Comparison of ENCODE assay signal across 8 cellular contexts in the genomic region with DNA sequence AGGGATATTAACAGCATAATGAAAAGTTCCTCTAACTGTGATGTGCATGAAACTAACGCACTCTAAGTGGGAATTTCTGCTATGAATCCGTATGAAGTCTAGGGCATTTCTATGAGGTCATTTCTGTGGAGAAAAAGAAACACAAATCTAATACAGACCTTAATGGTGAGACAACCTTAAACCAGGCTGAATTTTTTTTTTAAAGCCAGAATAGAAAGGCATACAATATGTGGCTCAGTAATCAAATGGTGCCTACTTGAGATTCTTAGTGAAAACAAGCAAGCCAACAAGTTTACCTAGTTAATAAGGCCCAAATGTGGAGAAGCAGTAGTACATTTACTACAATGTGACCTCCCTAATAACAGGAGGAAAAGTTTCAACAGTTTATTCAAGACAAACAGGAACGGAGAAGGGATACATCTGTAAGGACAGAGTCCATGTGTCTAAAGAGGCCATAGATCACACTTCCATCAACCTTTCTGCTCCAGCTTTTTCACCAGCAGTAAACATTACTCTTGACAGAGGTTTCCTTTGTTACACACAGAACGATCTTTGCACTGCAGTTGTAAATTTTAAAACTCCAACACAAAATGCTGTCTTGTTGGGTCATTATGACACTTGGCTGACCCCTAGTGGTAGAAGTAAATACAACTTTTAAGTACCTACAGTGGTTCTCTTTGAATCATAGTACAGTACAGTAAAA. TPM values are rescaled to one million over a fixed set of nuclear protein-coding genes. Genes with fewer than 3 reads are reported as not detected.
A peak's percentile ranks its signal among the peaks of the same experiment; 100 is the strongest.
DNase-seq lines count a peak whose midpoint lies in the region; ATAC-seq and TF ChIP-seq lines count a peak whose summit lies in the region.

No MANE protein-coding gene starts in this region.

- H3K4me3 ChIP-seq in Jurkat, Clone E6-1 (ENCODE audit: low read length), result no peak overlapping the region
- H3K4me3 ChIP-seq in coronary artery (no peak overlapping the region), right lobe of liver (no peak overlapping the region), transverse colon (no peak overlapping the region)

- ATAC-seq in activated CD8-positive, alpha-beta memory T cell treated with anti-CD3 and anti-CD28 coated beads, Interleukin-2, amount 10 ng/mL, durations not matched to agents 7 days and 5 days, result peak; percentile 89
- ATAC-seq in GM21825 (IDR thresholded peaks at IDR 0.05; ENCODE audit: unreplicated experiment) (peak; percentile 86), right lobe of liver (peak; percentile 98 to 99 (median 99))

- intact Hi-C loops in right lobe of liver (cut with DNase I) (loop anchor here in 1 of 2 donors (5.0 kb wide), 1 partner anchor 225 kb away; no protein-coding TSS in a partner anchor), transverse colon (cut with DNase I; ENCODE audit: low total_unique reads) (loop anchor here (2.0 kb wide), 1 partner anchor 225 kb away; no protein-coding TSS in a partner anchor)

- WGBS in right lobe of liver (ENCODE audit: insufficient coverage, low coverage, low lambda C conversion rate, missing lambda C conversion rate), result 37% methylated on average over 4 of the region's 4 CpGs
- 42 to 44% methylated on average over 4 of the region's 4 CpGs for WGBS in transverse colon (ENCODE audit: low coverage in 1 of 2), 2 donors

- H3K27ac ChIP-seq in coronary artery (no peak overlapping the region), right lobe of liver (peak overlapping the region in 2 of 3 donors; percentile 31 to 44), transverse colon (peak overlapping the region; percentile 56 to 72 (median 68))

- peaks cover 5% of the 10 kb centered on the region for H3K4me1 Mint-ChIP-seq in activated CD8-positive, alpha-beta memory T cell treated with anti-CD3 and anti-CD28 coated beads, Interleukin-2, amount 10 ng/mL, durations not matched to agents 7 days and 5 days

- H3K9me3 Mint-ChIP-seq in activated CD8-positive, alpha-beta memory T cell treated with anti-CD3 and anti-CD28 coated beads, Interleukin-2, amount 10 ng/mL, durations not matched to agents 7 days and 5 days (ENCODE audit: low read depth), result no peaks in the 10 kb centered on the region

- H3K27ac Mint-ChIP-seq in activated CD8-positive, alpha-beta memory T cell treated with anti-CD3 and anti-CD28 coated beads, Interleukin-2, amount 10 ng/mL, durations not matched to agents 7 days and 5 days, result no peak overlapping the region

- no peak for TF ChIP-seq EP300 in transverse colon (IDR thresholded peaks at IDR 0.05; ENCODE audit: low read depth)

- H3K4me1 ChIP-seq in right lobe of liver (peaks cover 0 to 14% (median 0%) of the 10 kb centered on the region in 4 donors), transverse colon (peaks cover 0 to 21% (median 8%) of the 10 kb centered on the region in 4 donors)

- CTCF ChIA-PET in activated CD8-positive, alpha-beta memory T cell treated with anti-CD3 and anti-CD28 coated beads, Interleukin-2, amount 10 ng/mL, durations not matched to agents 7 days and 5 days (lab: Charles Lee), result interaction anchor here (0.5 to 8.2 kb wide), 8 partner anchors 10 to 227 kb away, joined by 3 to 104 read pairs (median 3); a partner anchor contains a TSS

- no peaks in the 10 kb centered on the region for H3K9me3 ChIP-seq in right lobe of liver
- no peaks in the 10 kb centered on the region for H3K9me3 ChIP-seq in transverse colon

- H3K27me3 ChIP-seq in right lobe of liver (no peaks in the 10 kb centered on the region), transverse colon (no peaks in the 10 kb centered on the region)

- H3K36me3 ChIP-seq in right lobe of liver (no peaks in the 10 kb centered on the region), transverse colon (no peaks in the 10 kb centered on the region)

- peak; percentile 64 for TF ChIP-seq CTCF in coronary artery (IDR thresholded peaks at IDR 0.05)
- peak; percentile 77 to 83 (median 80) for TF ChIP-seq CTCF in right lobe of liver (IDR thresholded peaks at IDR 0.05)
- TF ChIP-seq CTCF in transverse colon (IDR thresholded peaks at IDR 0.05), result peak; percentile 72 to 92 (median 77)

- no peaks in the 10 kb centered on the region for H3K27me3 Mint-ChIP-seq in activated CD8-positive, alpha-beta memory T cell treated with anti-CD3 and anti-CD28 coated beads, Interleukin-2, amount 10 ng/mL, durations not matched to agents 7 days and 5 days

- H3K4me3 Mint-ChIP-seq in activated CD8-positive, alpha-beta memory T cell treated with anti-CD3 and anti-CD28 coated beads, Interleukin-2, amount 10 ng/mL, durations not matched to agents 7 days and 5 days, result no peak overlapping the region

- in situ Hi-C loops in transverse colon (cut with MboI; ENCODE audit: low pct_ligation_motif_present in 1 of 4, low pct_unique_long_range_greater_than_20kb in 1 of 4, low sequenced_read_pairs in 3 of 4), result loop anchor here (5.0 to 10.0 kb wide), 4 partner anchors 73 to 230 kb away; no protein-coding TSS in a partner anchor

- DNase-seq in activated CD8-positive, alpha-beta memory T cell treated with anti-CD3 and anti-CD28 coated beads, Interleukin-2, amount 10 ng/mL, durations not matched to agents 7 days and 5 days, result no peak
- DNase-seq in activated CD8-positive, alpha-beta memory T cell treated with anti-CD3 and anti-CD28 coated beads, Interleukin-2, amount 50 U/mL, for 4 hours, result no peak
- peak; percentile 86 for DNase-seq in Jurkat, Clone E6-1 (ENCODE audit: low read depth, low spot score)
- peak; percentile 9 for DNase-seq in OCI-M2 (lab: John Stamatoyannopoulos, UW; ENCODE audit: unreplicated experiment)
- no peak for DNase-seq in coronary artery (ENCODE audit: low spot score)
- no peak for DNase-seq in right lobe of liver
- DNase-seq in transverse colon, result no peak

- TF ChIP-seq POLR2A in right lobe of liver (IDR thresholded peaks at IDR 0.05) (no peak), transverse colon (IDR thresholded peaks at IDR 0.05) (no peak)

- H3K36me3 Mint-ChIP-seq in activated CD8-positive, alpha-beta memory T cell treated with anti-CD3 and anti-CD28 coated beads, Interleukin-2, amount 10 ng/mL, durations not matched to agents 7 days and 5 days, result peaks cover 16% of the 10 kb centered on the region

RNA-seq across cellular contexts. Expression of a gene that starts 26.2 kb away (rescaled TPM):
- 10 to 100 TPM; 31.3 to 36.1 TPM for total RNA-seq in activated CD8-positive, alpha-beta memory T cell treated with anti-CD3 and anti-CD28 coated beads, Interleukin-2, amount 10 ng/mL, durations not matched to agents 7 days and 5 days
- polyA plus RNA-seq in Jurkat, Clone E6-1 (2012; ENCODE audit: insufficient read depth, insufficient read length), result 11.9 TPM
- total RNA-seq in right lobe of liver, result 10 to 100 TPM; 11.5 to 24.3 (median 15.5) TPM
- 10 to 100 TPM; 21.7 to 29.1 (median 25.1) TPM for total RNA-seq in transverse colon

RNA-seq across cellular contexts. Expression of a gene that starts 49.2 kb away (rescaled TPM):
- total RNA-seq in activated CD8-positive, alpha-beta memory T cell treated with anti-CD3 and anti-CD28 coated beads, Interleukin-2, amount 10 ng/mL, durations not matched to agents 7 days and 5 days, result 10 to 100 TPM; 19.0 to 25.5 TPM
- polyA plus RNA-seq in Jurkat, Clone E6-1 (2012; ENCODE audit: insufficient read depth, insufficient read length), result 30.8 TPM
- total RNA-seq in right lobe of liver (1 to 10 TPM; 1.6 to 4.0 (median 3.0) TPM), transverse colon (10 to 100 TPM in 2 of 4 donors, 1 to 10 TPM in 1, not detected in 1; 4.2 to 12.3 (median 10.6) TPM)

Comparison
In these comparisons a context has a peak if more than half of its experiments do, and no peak if none do; other contexts are left out.
1. DNase-seq: peak in Jurkat, Clone E6-1 (single experiment) and OCI-M2 (single experiment); none in activated CD8-positive, alpha-beta memory T cell treated with anti-CD3 and anti-CD28 coated beads, Interleukin-2, amount 10 ng/mL, durations not matched to agents 7 days and 5 days (single experiment), activated CD8-positive, alpha-beta memory T cell treated with anti-CD3 and anti-CD28 coated beads, Interleukin-2, amount 50 U/mL, for 4 hours (single experiment), coronary artery (single experiment), right lobe of liver (0 of 3) and transverse colon (single experiment).
2. H3K27ac ChIP-seq: peak in right lobe of liver (2 of 3) and transverse colon (4 of 4); none in coronary artery (0 of 2).
3. Peak in every context shown above with its lines, with median percentiles within 50 percentile points of each other: ATAC-seq and CTCF ChIP-seq.